ENCODE assay signal across 18 cellular contexts in genomic region chr12:109124878-109125648, GRCh38. TPM values are rescaled to one million over a fixed set of nuclear protein-coding genes. Genes with fewer than 3 reads are reported as not detected.
DNase-seq lines count a peak whose midpoint lies in the region; ATAC-seq and TF ChIP-seq lines count a peak whose summit lies in the region.
"Had no signal": no experiment of that assay in that cellular context is flagged by ENCODE, and none has a peak within 500 bp of the region (broad histone marks: within the 10 kb centered on the region; RNA-seq: fewer than 3 reads in every experiment).

No MANE protein-coding gene starts in this region.

- no peaks in the 10 kb centered on the region for H3K9me3 Mint-ChIP-seq in activated naive CD4-positive, alpha-beta T cell treated with anti-CD3 and anti-CD28 coated beads, Interleukin-2, amount 50 U/mL, for 72 hours

- peaks cover 0 to 17% (median 4%) of the 10 kb centered on the region in 9 donors for H3K36me3 ChIP-seq in heart left ventricle
- H3K36me3 ChIP-seq in muscle layer of colon (ENCODE audit: insufficient read depth, low read length): no peaks in the 10 kb centered on the region
- H3K36me3 ChIP-seq in rectal smooth muscle tissue (ENCODE audit: control insufficient read depth, insufficient read depth, low read length): no peaks in the 10 kb centered on the region
- no peaks in the 10 kb centered on the region for H3K36me3 ChIP-seq in transverse colon
- no peaks in the 10 kb centered on the region for H3K36me3 ChIP-seq in gastroesophageal sphincter
- H3K36me3 ChIP-seq: SJCRH30 had no signal

- H3K4me1 ChIP-seq in heart left ventricle: peaks cover 0 to 86% (median 16%) of the 10 kb centered on the region in 12 donors
- H3K4me1 ChIP-seq in muscle layer of colon (ENCODE audit: insufficient read depth, low read length): peaks cover 31% of the 10 kb centered on the region
- peaks cover 8% of the 10 kb centered on the region for H3K4me1 ChIP-seq in rectal smooth muscle tissue (ENCODE audit: control insufficient read depth, insufficient read depth, low read length)
- H3K4me1 ChIP-seq in transverse colon: peaks cover 4 to 17% (median 8%) of the 10 kb centered on the region in 4 donors
- peaks cover 0 to 40% (median 3%) of the 10 kb centered on the region in 3 donors for H3K4me1 ChIP-seq in gastroesophageal sphincter
- H3K4me1 ChIP-seq: SJCRH30 had no signal

- intact Hi-C loops in heart left ventricle (cut with DNase I) (no loop called here), transverse colon (cut with DNase I; ENCODE audit: low total_unique reads) (no loop called here)

- TF ChIP-seq EP300 in transverse colon (IDR thresholded peaks at IDR 0.05; ENCODE audit: low read depth) (no peak), gastroesophageal sphincter (IDR thresholded peaks at IDR 0.05) (no peak)

- H3K9ac ChIP-seq in muscle layer of colon (ENCODE audit: low read length): no peak overlapping the region
- H3K9ac ChIP-seq in rectal smooth muscle tissue (ENCODE audit: low read length): no peak overlapping the region

- H3K4me3 ChIP-seq in heart left ventricle (no peak overlapping the region), muscle layer of colon (ENCODE audit: low read depth in 1 of 2, low read length in 2 of 2) (no peak overlapping the region), rectal smooth muscle tissue (ENCODE audit: low read length) (no peak overlapping the region), transverse colon (no peak overlapping the region), gastroesophageal sphincter (no peak overlapping the region)
- H3K4me3 ChIP-seq: SJCRH30 had no signal

- no peaks in the 10 kb centered on the region for H3K36me3 Mint-ChIP-seq in activated naive CD4-positive, alpha-beta T cell treated with anti-CD3 and anti-CD28 coated beads, Interleukin-2, amount 50 U/mL, for 72 hours

- 58 to 65% (median 63%) methylated on average over 12 of the region's 12 CpGs for WGBS in heart left ventricle, 4 donors
- WGBS in transverse colon (ENCODE audit: low coverage in 1 of 2), 2 donors: 67 to 70% methylated on average over 5 to 12 of the region's 12 CpGs
- 66 to 71% methylated on average over 5 to 7 of the region's 12 CpGs for WGBS in gastroesophageal sphincter (ENCODE audit: low coverage in 1 of 2), 2 donors

- in situ Hi-C loops in transverse colon (cut with MboI; ENCODE audit: low pct_ligation_motif_present in 1 of 4, low pct_unique_long_range_greater_than_20kb in 1 of 4, low sequenced_read_pairs in 3 of 4): loop anchor here in 1 of 4 donors (25.0 kb wide), 1 partner anchor 262 kb away; no protein-coding TSS in a partner anchor

- no peak for TF ChIP-seq POLR2A in heart left ventricle (IDR thresholded peaks at IDR 0.05)
- TF ChIP-seq POLR2A in transverse colon (IDR thresholded peaks at IDR 0.05): no peak
- TF ChIP-seq POLR2A in gastroesophageal sphincter (IDR thresholded peaks at IDR 0.05): no peak

- DNase-seq in heart left ventricle (no peak), transverse colon (no peak), activated gamma-delta T cell treated with Interleukin-2 at 50 U/mL for 16 hours (no peak)
- DNase-seq in activated naive CD4-positive, alpha-beta T cell treated with anti-CD3 and anti-CD28 coated beads, Interleukin-2, amount 50 U/mL, for 72 hours (ENCODE audit: low spot score in 2 of 2): no peak
- DNase-seq: ACHN, C1 segment of cervical spinal cord, KBM-7, MV-4-11, NCI-H1694 treated with DMSO at 0.1 percent for 48 hours, NCI-H510A, NCI-H82, PC-3, RPMI8226, SJCRH30 had no signal

- H3K27ac ChIP-seq in heart left ventricle: peak overlapping the region; percentile 39 to 89 (median 71)
- H3K27ac ChIP-seq in muscle layer of colon (ENCODE audit: low read depth, low read length): peak overlapping the region; percentile 59
- peak overlapping the region; percentile 72 for H3K27ac ChIP-seq in rectal smooth muscle tissue (ENCODE audit: low read depth, low read length)
- H3K27ac ChIP-seq in transverse colon: peak overlapping the region; percentile 17 to 64 (median 50)
- H3K27ac ChIP-seq in gastroesophageal sphincter: peak overlapping the region in 2 of 4 donors; percentile 5 to 39
- H3K27ac ChIP-seq: SJCRH30 had no signal

- ATAC-seq in heart left ventricle (peak; percentile 31 to 84 (median 54)), gastroesophageal sphincter (no peak)
- no peak for ATAC-seq in activated naive CD4-positive, alpha-beta T cell treated with anti-CD3 and anti-CD28 coated beads, Interleukin-2, amount 50 U/mL, for 72 hours
- ATAC-seq: HepG2, PC-3 had no signal

- H3K27ac Mint-ChIP-seq in activated naive CD4-positive, alpha-beta T cell treated with anti-CD3 and anti-CD28 coated beads, Interleukin-2, amount 50 U/mL, for 72 hours: no peak overlapping the region

- H3K9me3 ChIP-seq in heart left ventricle (no peaks in the 10 kb centered on the region), muscle layer of colon (ENCODE audit: low read length) (no peaks in the 10 kb centered on the region), transverse colon (no peaks in the 10 kb centered on the region), gastroesophageal sphincter (no peaks in the 10 kb centered on the region)
- H3K9me3 ChIP-seq: SJCRH30 had no signal

- TF ChIP-seq CTCF in heart left ventricle (IDR thresholded peaks at IDR 0.05): no peak
- no peak for TF ChIP-seq CTCF in transverse colon (IDR thresholded peaks at IDR 0.05)
- no peak for TF ChIP-seq CTCF in gastroesophageal sphincter (IDR thresholded peaks at IDR 0.05)

- no peaks in the 10 kb centered on the region for H3K27me3 ChIP-seq in heart left ventricle
- no peaks in the 10 kb centered on the region for H3K27me3 ChIP-seq in muscle layer of colon (ENCODE audit: control insufficient read depth in 1 of 2, insufficient read depth in 2 of 2, low read length in 2 of 2)
- no peaks in the 10 kb centered on the region for H3K27me3 ChIP-seq in rectal smooth muscle tissue (ENCODE audit: control insufficient read depth, insufficient read depth, low read length)
- H3K27me3 ChIP-seq in transverse colon: no peaks in the 10 kb centered on the region
- no peaks in the 10 kb centered on the region for H3K27me3 ChIP-seq in gastroesophageal sphincter
- H3K27me3 ChIP-seq: SJCRH30 had no signal

RNA-seq across cellular contexts. Expression of gene ACACB, which starts 8.7 kb away (rescaled TPM):
- total RNA-seq in heart left ventricle: 100 to 1,000 TPM in 6 of 9 donors, 10 to 100 TPM in 3; 77.3 to 176 (median 135) TPM
- 100 to 1,000 TPM in 1 of 2 donors, 10 to 100 TPM in 1; 29.9 to 119 TPM for polyA plus RNA-seq in heart left ventricle
- total RNA-seq in transverse colon: 100 to 1,000 TPM in 2 of 4 donors, 10 to 100 TPM in 2; 69.5 to 132 (median 93.6) TPM
- 10 to 100 TPM; 13.4 to 23.7 TPM for total RNA-seq in activated naive CD4-positive, alpha-beta T cell treated with anti-CD3 and anti-CD28 coated beads, Interleukin-2, amount 50 U/mL, for 72 hours
- 100 to 1,000 TPM in 3 of 4 donors, 10 to 100 TPM in 1; 49.4 to 230 (median 138) TPM for total RNA-seq in gastroesophageal sphincter

RNA-seq across cellular contexts. Expression of gene UNG, which starts 27.7 kb away (rescaled TPM):
- 10 to 100 TPM; 20.9 to 37.8 (median 25.3) TPM for total RNA-seq in heart left ventricle
- 10 to 100 TPM; 14.5 to 27.8 TPM for polyA plus RNA-seq in heart left ventricle
- total RNA-seq in transverse colon: 10 to 100 TPM in 3 of 4 donors, 1 to 10 TPM in 1; 6.7 to 29.4 (median 20.9) TPM
- total RNA-seq in activated naive CD4-positive, alpha-beta T cell treated with anti-CD3 and anti-CD28 coated beads, Interleukin-2, amount 50 U/mL, for 72 hours: 10 to 100 TPM; 49.3 to 74.9 TPM
- total RNA-seq in gastroesophageal sphincter: 10 to 100 TPM; 12.1 to 18.2 (median 17.3) TPM

RNA-seq across cellular contexts. Expression of gene ALKBH2, which starts 31.8 kb away (rescaled TPM):
- 1 to 10 TPM; 5.1 to 9.4 (median 7.1) TPM for total RNA-seq in heart left ventricle
- polyA plus RNA-seq in heart left ventricle: 10 to 100 TPM; 16.8 to 18.0 TPM
- total RNA-seq in transverse colon: 10 to 100 TPM in 1 of 4 donors, 1 to 10 TPM in 2, not detected in 1; 3.4 to 11.1 (median 7.1) TPM
- total RNA-seq in activated naive CD4-positive, alpha-beta T cell treated with anti-CD3 and anti-CD28 coated beads, Interleukin-2, amount 50 U/mL, for 72 hours: 10 to 100 TPM; 32.7 to 33.9 TPM
- total RNA-seq in gastroesophageal sphincter: 10 to 100 TPM; 13.5 to 21.9 (median 16.9) TPM

Comparison
In these comparisons a context has a peak if more than half of its experiments do, and no peak if none do; other contexts are left out.
1. ATAC-seq: peak in heart left ventricle (4 of 4); none in activated naive CD4-positive, alpha-beta T cell treated with anti-CD3 and anti-CD28 coated beads, Interleukin-2, amount 50 U/mL, for 72 hours (0 of 2) and gastroesophageal sphincter (single experiment).